9 cellular contexts compared by ENCODE assay signal in the genomic region with DNA sequence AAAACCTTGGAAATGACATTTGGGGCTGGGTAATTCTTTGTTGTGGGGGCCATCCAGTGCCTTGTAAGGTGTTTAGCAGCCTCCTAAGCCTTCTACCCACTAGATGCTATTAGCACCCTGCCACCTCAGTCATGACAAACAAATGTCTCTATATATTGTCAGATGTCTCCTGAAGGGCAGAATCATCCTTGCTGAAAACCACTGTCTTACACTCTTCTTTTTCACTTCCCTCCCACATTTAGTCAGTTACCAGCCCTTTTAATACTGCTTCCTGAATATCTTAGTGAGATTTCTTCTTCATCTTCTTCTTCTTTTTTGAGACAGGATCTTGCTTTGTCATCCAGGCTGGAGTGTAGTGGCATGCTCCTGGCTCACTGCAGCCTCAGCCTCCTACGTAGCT. TPM values are rescaled to one million over a fixed set of nuclear protein-coding genes. Genes with fewer than 3 reads are reported as not detected.
DNase-seq lines count a peak whose midpoint lies in the region; ATAC-seq and TF ChIP-seq lines count a peak whose summit lies in the region.
"Had no signal": no experiment of that assay in that cellular context is flagged by ENCODE, and none has a peak within 500 bp of the region (broad histone marks: within the 10 kb centered on the region; RNA-seq: fewer than 3 reads in every experiment).

No MANE protein-coding gene starts in this region.

- H3K9me3 ChIP-seq in OCI-LY7 (ENCODE audit: low read length) = no peaks in the 10 kb centered on the region

- H3K27ac ChIP-seq in OCI-LY7 (ENCODE audit: low read depth, low read length, poor library complexity, severe bottlenecking) = peak overlapping the region; percentile 81

- H4K20me1 ChIP-seq in OCI-LY7 (ENCODE audit: insufficient read depth, low read length) = peaks cover 13% of the 10 kb centered on the region; the same call in 1 of the 2 replicates

- peak overlapping the region; percentile 42 for H3K4me3 ChIP-seq in OCI-LY7 (ENCODE audit: low read depth, low read length, poor library complexity, severe bottlenecking)

- H3K79me2 ChIP-seq in OCI-LY7 (ENCODE audit: insufficient read depth, low read depth, low read length) = peaks cover 96% of the 10 kb centered on the region

- no peak overlapping the region for H3K4me3 Mint-ChIP-seq in natural killer cell treated with Interleukin-12 subunit alpha and Interleukin-12 subunit beta and Interleukin-15 and Interleukin-18, amount 100 ng/mL, for 72 hours

- no peaks in the 10 kb centered on the region for H3K9me2 ChIP-seq in OCI-LY7 (ENCODE audit: insufficient read depth, low read length)

- peak overlapping the region; percentile 50 to 57 for H3K27ac Mint-ChIP-seq in natural killer cell treated with Interleukin-12 subunit alpha and Interleukin-12 subunit beta and Interleukin-15 and Interleukin-18, amount 100 ng/mL, for 72 hours

- POLR2A ChIA-PET in OCI-LY7 (lab: Charles Lee) = no interaction called here

- peak; percentile 52 for ATAC-seq in GM18508 (IDR thresholded peaks at IDR 0.05; ENCODE audit: insufficient read depth, unreplicated experiment)
- peak; percentile 77 for ATAC-seq in GM21737 (IDR thresholded peaks at IDR 0.05; ENCODE audit: unreplicated experiment)
- ATAC-seq in natural killer cell treated with Interleukin-12 subunit alpha and Interleukin-12 subunit beta and Interleukin-15 and Interleukin-18, amount 100 ng/mL, for 72 hours = peak in 1 of 2 donors; percentile 53

- H3K4me1 Mint-ChIP-seq in natural killer cell treated with Interleukin-12 subunit alpha and Interleukin-12 subunit beta and Interleukin-15 and Interleukin-18, amount 100 ng/mL, for 72 hours (ENCODE audit: low read depth in 2 of 2) = peaks cover 47 to 57% of the 10 kb centered on the region in 2 donors

- BruUV-seq in OCI-LY7 (replicated peaks; lab: Mats Ljungman, UMichigan) = no TSS peak

- no peaks in the 10 kb centered on the region for H3K9me3 Mint-ChIP-seq in natural killer cell treated with Interleukin-12 subunit alpha and Interleukin-12 subunit beta and Interleukin-15 and Interleukin-18, amount 100 ng/mL, for 72 hours

- H3K27me3 Mint-ChIP-seq in natural killer cell treated with Interleukin-12 subunit alpha and Interleukin-12 subunit beta and Interleukin-15 and Interleukin-18, amount 100 ng/mL, for 72 hours = no peaks in the 10 kb centered on the region

- intact Hi-C loops in OCI-LY7 (cut with micrococcal nuclease; ENCODE audit: unreplicated experiment) = loop anchor here (2.0 to 5.0 kb wide), 3 partner anchors 34 to 166 kb away; partner anchors contain the start of genes ADSL and TNRC6B

- no peak overlapping the region for H2AFZ ChIP-seq in OCI-LY7 (ENCODE audit: low read length)

- peak; percentile 83 for DNase-seq in OCI-LY7 (ENCODE audit: low spot score)
- DNase-seq in natural killer cell treated with Interleukin-12 subunit alpha and Interleukin-12 subunit beta and Interleukin-15 and Interleukin-18, amount 100 ng/mL, for 72 hours (ENCODE audit: low spot score) = no peak
- no peak for DNase-seq in NCI-H446 treated with DMSO at 0.1 percent for 48 hours (lab: John Stamatoyannopoulos, UW)
- DNase-seq in GM03348 (ENCODE audit: low spot score) = no peak
- no peak for DNase-seq in amygdala (lab: John Stamatoyannopoulos, UW)
- DNase-seq in HCEC 1CT = no peak
- DNase-seq: NCI-H1436 treated with DMSO at 0.1 percent for 48 hours had no signal

- CTCF ChIA-PET in OCI-LY7 (lab: Charles Lee; ENCODE audit: unreplicated experiment) = no interaction called here

- H3K4me1 ChIP-seq in OCI-LY7 (ENCODE audit: insufficient read depth, low read length, poor library complexity, severe bottlenecking) = peaks cover 76% of the 10 kb centered on the region

- H3K36me3 Mint-ChIP-seq in natural killer cell treated with Interleukin-12 subunit alpha and Interleukin-12 subunit beta and Interleukin-15 and Interleukin-18, amount 100 ng/mL, for 72 hours = no peaks in the 10 kb centered on the region

- no peaks in the 10 kb centered on the region for H3K36me3 ChIP-seq in OCI-LY7 (ENCODE audit: insufficient read depth, low read length)

- peak overlapping the region; percentile 79 for H3K4me2 ChIP-seq in OCI-LY7 (ENCODE audit: low read length)

- TF ChIP-seq CTCF in OCI-LY7 (conservative IDR thresholded peaks at IDR 0.05; ENCODE audit: low read length) = peak; percentile 30; the same call in 1 of the 2 replicates

RNA-seq across cellular contexts. Expression of gene TNRC6B, which starts 33.1 kb away (rescaled TPM):
- total RNA-seq in OCI-LY7 (2014; rRNA removed; shearing (Covaris generic)) = 28.4 and 37.0 TPM in 2 replicates
- total RNA-seq in OCI-LY7 (2022) = 55.5 and 63.7 TPM in 2 replicates
- 10 to 100 TPM; 43.6 to 52.7 TPM for total RNA-seq in natural killer cell treated with Interleukin-12 subunit alpha and Interleukin-12 subunit beta and Interleukin-15 and Interleukin-18, amount 100 ng/mL, for 72 hours
